8 cellular contexts compared by ENCODE assay signal in genomic region chr2:96485751-96486643, GRCh38. TPM values are rescaled to one million over a fixed set of nuclear protein-coding genes. Genes with fewer than 3 reads are reported as not detected.
A peak's percentile ranks its signal among the peaks of the same experiment; 100 is the strongest.
DNase-seq lines count a peak whose midpoint lies in the region; ATAC-seq and TF ChIP-seq lines count a peak whose summit lies in the region.

No MANE protein-coding gene starts in this region.

- H3K4me1 Mint-ChIP-seq in activated B cell treated with CpG ODN at 0.5 μM for 24 hours = peaks cover 24% of the 10 kb centered on the region

- no peaks in the 10 kb centered on the region for H3K27me3 ChIP-seq in Karpas-422 (ENCODE audit: low read length)

- peak overlapping the region; percentile 91 for H3K4me3 Mint-ChIP-seq in activated B cell treated with CpG ODN at 0.5 μM for 24 hours

- no peaks in the 10 kb centered on the region for H3K79me2 ChIP-seq in Karpas-422 (ENCODE audit: low read length)

- peak overlapping the region; percentile 94 for H2AFZ ChIP-seq in Karpas-422 (ENCODE audit: low read length)

- no peaks in the 10 kb centered on the region for H4K20me1 ChIP-seq in Karpas-422 (ENCODE audit: insufficient read depth, low read depth, low read length)

- peak; percentile 88 for ATAC-seq in GM21529 (IDR thresholded peaks at IDR 0.05; ENCODE audit: unreplicated experiment)
- peak; percentile 91 for ATAC-seq in activated B cell treated with CpG ODN at 0.5 μM for 24 hours (ENCODE audit: low read depth)
- ATAC-seq in left colon = peak; percentile 99

- no peak overlapping the region for H3K27ac ChIP-seq in Karpas-422 (ENCODE audit: low read length)

- peaks cover 2% of the 10 kb centered on the region for H3K27me3 Mint-ChIP-seq in activated B cell treated with CpG ODN at 0.5 μM for 24 hours

- H3K4me1 ChIP-seq in Karpas-422 (ENCODE audit: low read length) = peaks cover 11% of the 10 kb centered on the region

- peak overlapping the region; percentile 96 for H3K27ac Mint-ChIP-seq in activated B cell treated with CpG ODN at 0.5 μM for 24 hours

- peak; percentile 90 for DNase-seq in Daoy (ENCODE audit: low read depth)
- peak; percentile 63 for DNase-seq in Karpas-422
- peak; percentile 54 for DNase-seq in activated B cell treated with CpG ODN at 0.5 μM for 24 hours
- peak; percentile 83 to 92 for DNase-seq in cardiac fibroblast (ENCODE audit: low read depth in 2 of 2)
- peak; percentile 77 to 81 for DNase-seq in left colon
- peak; percentile 89 for DNase-seq in stimulated activated CD4-positive, alpha-beta T cell treated with anti-CD3 and anti-CD28 coated beads, Interleukin-2, amount 100 ng/mL, for 4 hours (ENCODE audit: low read depth)
- DNase-seq in SK-N-DZ (ENCODE audit: low spot score) = no peak

- intact Hi-C loops in activated B cell treated with CpG ODN at 0.5 μM for 24 hours (cut with micrococcal nuclease) = loop anchor here (1.0 to 5.0 kb wide), 4 partner anchors 15 to 179 kb away; partner anchors contain the start of gene SNRNP200
- intact Hi-C loops in left colon (cut with DNase I, micrococcal nuclease) = no loop called here

- no peaks in the 10 kb centered on the region for H3K9me3 ChIP-seq in Karpas-422 (ENCODE audit: low read length)

- H3K4me3 ChIP-seq in Karpas-422 (ENCODE audit: low read length) (peak overlapping the region; percentile 60), cardiac fibroblast (replicated peaks in 1 of 2; ENCODE audit: low read depth in 2 of 2, low read length in 2 of 2) (peak overlapping the region; percentile 27 to 43)

- peaks cover 2% of the 10 kb centered on the region for H3K36me3 Mint-ChIP-seq in activated B cell treated with CpG ODN at 0.5 μM for 24 hours (ENCODE audit: low read depth)

- no peaks in the 10 kb centered on the region for H3K36me3 ChIP-seq in Karpas-422 (ENCODE audit: insufficient read depth, low read length)

- peak overlapping the region; percentile 68 for H3K4me2 ChIP-seq in Karpas-422 (ENCODE audit: low read depth, low read length, poor library complexity, severe bottlenecking)

- H3K9ac ChIP-seq in Karpas-422 (ENCODE audit: low read length) = peak overlapping the region; percentile 65

- H3K9me3 Mint-ChIP-seq in activated B cell treated with CpG ODN at 0.5 μM for 24 hours = no peaks in the 10 kb centered on the region

- TF ChIP-seq CTCF in activated B cell treated with CpG ODN at 0.5 μM for 24 hours (IDR thresholded peaks at IDR 0.05) (no peak), cardiac fibroblast (IDR thresholded peaks at IDR 0.05; ENCODE audit: low read depth, low read length) (no peak)

- no peaks in the 10 kb centered on the region for H3K9me2 ChIP-seq in Karpas-422 (replicated peaks; ENCODE audit: insufficient read depth, low read length)

- CTCF ChIA-PET in activated B cell treated with CpG ODN at 0.5 μM for 24 hours (lab: Charles Lee) = no interaction called here

- POLR2A ChIA-PET in activated B cell treated with CpG ODN at 0.5 μM for 24 hours (lab: Charles Lee) = interaction anchor here (0.7 kb wide), 1 partner anchor 476 kb away, joined by 3 read pairs; no protein-coding TSS in a partner anchor

RNA-seq across cellular contexts. Expression of gene NEURL3, which starts 19.2 kb away (rescaled TPM):
- 0.23 and 1.2 TPM in 2 replicates for total RNA-seq in Daoy (2014; rRNA removed; shearing (Covaris generic))
- total RNA-seq in Karpas-422 (2014; rRNA removed; shearing (Covaris generic); ENCODE audit: low replicate concordance) = not detected in 2 replicates
- total RNA-seq in activated B cell treated with CpG ODN at 0.5 μM for 24 hours (not detected in 2 replicates), left colon (1 to 10 TPM in 1 of 2 donors, under 1 TPM in 1; 0.58 to 3.3 TPM)
- polyA plus RNA-seq in SK-N-DZ (2014; cell fraction: cytosol; rRNA removed) = 0.42 TPM in 1 of 2 replicates, not detected in the other
- polyA plus RNA-seq in SK-N-DZ (2014; cell fraction: nucleus; rRNA removed) = not detected in 2 replicates

RNA-seq across cellular contexts. Expression of gene ARID5A, which starts 50.6 kb away (rescaled TPM):
- total RNA-seq in Daoy (2014; rRNA removed; shearing (Covaris generic)) = 2.9 and 5.4 TPM in 2 replicates
- total RNA-seq in Karpas-422 (2014; rRNA removed; shearing (Covaris generic); ENCODE audit: low replicate concordance) = 1.8 and 2.4 TPM in 2 replicates
- total RNA-seq in activated B cell treated with CpG ODN at 0.5 μM for 24 hours (73.4 and 83.5 TPM in 2 replicates), left colon (10 to 100 TPM in 1 of 2 donors, 1 to 10 TPM in 1; 5.6 to 13.7 TPM)
- polyA plus RNA-seq in SK-N-DZ (2014; cell fraction: cytosol; rRNA removed) = 3.3 and 4.1 TPM in 2 replicates
- polyA plus RNA-seq in SK-N-DZ (2014; cell fraction: nucleus; rRNA removed) = 4.4 and 9.8 TPM in 2 replicates
